13 cellular contexts compared by ENCODE assay signal in the genomic region with DNA sequence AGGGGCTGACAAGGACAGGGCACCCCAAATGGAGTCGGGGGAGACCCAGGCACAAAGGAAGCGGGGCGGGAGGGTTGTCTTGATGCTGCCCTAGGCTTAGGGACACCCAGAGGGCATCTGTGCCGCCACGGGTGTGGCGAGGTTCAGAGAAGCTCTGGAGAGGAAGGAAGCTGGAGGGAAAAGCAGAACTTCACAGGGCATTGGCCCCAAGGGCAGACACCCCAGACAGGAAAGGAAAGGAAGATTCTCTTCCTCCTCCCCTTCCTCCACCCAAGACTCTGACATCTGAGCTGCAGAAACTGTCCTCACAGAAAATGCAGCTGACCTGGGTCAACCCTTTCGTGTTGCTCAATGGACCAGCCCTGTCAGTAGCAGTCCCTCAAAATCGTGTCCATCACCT. TPM values are rescaled to one million over a fixed set of nuclear protein-coding genes. Genes with fewer than 3 reads are reported as not detected.
DNase-seq lines count a peak whose midpoint lies in the region; ATAC-seq and TF ChIP-seq lines count a peak whose summit lies in the region.
"Had no signal": no experiment of that assay in that cellular context is flagged by ENCODE, and none has a peak within 500 bp of the region (broad histone marks: within the 10 kb centered on the region; RNA-seq: fewer than 3 reads in every experiment).

No MANE protein-coding gene starts in this region.

- peak overlapping the region in 4 of 8 donors; percentile 32 to 78 (median 53) for H3K4me3 Mint-ChIP-seq in CD4-positive, alpha-beta memory T cell
- no peak overlapping the region for H3K4me3 Mint-ChIP-seq in dendritic cell treated with granulocyte-macrophage colony-stimulating factor and Interleukin-4, amounts not matched to agents 40 ng/mL and 50 ng/mL, for 4 days
- H3K4me3 Mint-ChIP-seq in WTC11, result no peak overlapping the region

- no peak overlapping the region for H3K9ac ChIP-seq in neuronal stem cell (ENCODE audit: low read depth, low read length, poor library complexity)
- H3K9ac ChIP-seq: parathyroid adenoma had no signal

- H3K4me1 ChIP-seq in CD4-positive, alpha-beta memory T cell (ENCODE audit: insufficient read depth, low read length), result peaks cover 60% of the 10 kb centered on the region
- H3K4me1 ChIP-seq in neuronal stem cell (ENCODE audit: control insufficient read depth in 2 of 2, insufficient read depth in 1 of 2, low read depth in 1 of 2, low read length in 2 of 2), result peaks cover 15 to 28% of the 10 kb centered on the region in 2 donors

- ATAC-seq in WTC11 (no peak), GM18519 (IDR thresholded peaks at IDR 0.05; ENCODE audit: low FRiP score, unreplicated experiment) (no peak)

- peaks cover 3 to 5% of the 10 kb centered on the region in 2 donors for H3K36me3 Mint-ChIP-seq in CD4-positive, alpha-beta memory T cell
- H3K36me3 Mint-ChIP-seq in dendritic cell treated with granulocyte-macrophage colony-stimulating factor and Interleukin-4, amounts not matched to agents 40 ng/mL and 50 ng/mL, for 4 days (ENCODE audit: low read depth), result peaks cover 49% of the 10 kb centered on the region
- H3K36me3 Mint-ChIP-seq in WTC11, result no peaks in the 10 kb centered on the region

- peak overlapping the region; percentile 49 for H2AK5ac ChIP-seq in neuronal stem cell (ENCODE audit: low read depth, low read length)

- peak overlapping the region; percentile 61 for H3K27ac ChIP-seq in CD4-positive, alpha-beta memory T cell (ENCODE audit: low read depth, low read length)
- no peak overlapping the region for H3K27ac ChIP-seq in neuronal stem cell (replicated peaks; ENCODE audit: low read length)
- H3K27ac ChIP-seq: parathyroid adenoma had no signal

- CTCF ChIA-PET in CD4-positive, alpha-beta memory T cell (lab: Charles Lee; ENCODE audit: partially characterized antibody), result interaction anchor here (0.9 to 5.5 kb wide), 4 partner anchors 11 to 60 kb away, joined by 3 to 33 read pairs (median 8); partner anchors contain the start of gene DNMT3A
- CTCF ChIA-PET in WTC11 (lab: Charles Lee), result interaction anchor here (0.6 to 6.6 kb wide), 6 partner anchors 11 to 187 kb away, joined by 3 to 53 read pairs (median 3); no protein-coding TSS in a partner anchor

- no peak overlapping the region for H3K14ac ChIP-seq in neuronal stem cell (ENCODE audit: low read length)

- peak overlapping the region; percentile 64 to 93 (median 81) for H3K27ac Mint-ChIP-seq in CD4-positive, alpha-beta memory T cell
- peak overlapping the region; percentile 82 for H3K27ac Mint-ChIP-seq in dendritic cell treated with granulocyte-macrophage colony-stimulating factor and Interleukin-4, amounts not matched to agents 40 ng/mL and 50 ng/mL, for 4 days
- no peak overlapping the region for H3K27ac Mint-ChIP-seq in WTC11

- intact Hi-C loops in CD4-positive, alpha-beta memory T cell (cut with micrococcal nuclease), result no loop called here
- intact Hi-C loops in dendritic cell treated with granulocyte-macrophage colony-stimulating factor and Interleukin-4, amounts not matched to agents 40 ng/mL and 50 ng/mL, for 4 days (cut with micrococcal nuclease), result loop anchor here (10.0 kb wide), 1 partner anchor 249 kb away; no protein-coding TSS in a partner anchor

- no peaks in the 10 kb centered on the region for H3K27me3 ChIP-seq in CD4-positive, alpha-beta memory T cell (ENCODE audit: insufficient read depth, low read length)
- H3K27me3 ChIP-seq in neuronal stem cell (ENCODE audit: control insufficient read depth in 3 of 3, insufficient read depth in 3 of 3, low read depth in 1 of 3, low read length in 3 of 3), result no peaks in the 10 kb centered on the region
- H3K27me3 ChIP-seq: breast epithelium had no signal

- H3K4me2 ChIP-seq in neuronal stem cell (ENCODE audit: insufficient read depth, low read length, poor library complexity, severe bottlenecking), result no peak overlapping the region

- no peaks in the 10 kb centered on the region for H3K9me3 ChIP-seq in CD4-positive, alpha-beta memory T cell (ENCODE audit: control insufficient read depth in 1 of 2, low read length in 2 of 2)
- H3K9me3 ChIP-seq in neuronal stem cell (replicated peaks in 1 of 2; ENCODE audit: control insufficient read depth in 2 of 2, insufficient read depth in 1 of 2, low read depth in 1 of 2, low read length in 2 of 2), result no peaks in the 10 kb centered on the region
- H3K9me3 ChIP-seq: breast epithelium had no signal

- H4K91ac ChIP-seq in neuronal stem cell (ENCODE audit: low read depth, low read length, poor library complexity), result no peak overlapping the region

- no peak overlapping the region for H3K4ac ChIP-seq in neuronal stem cell (ENCODE audit: low read length)

- no peaks in the 10 kb centered on the region for H3K9me3 Mint-ChIP-seq in CD4-positive, alpha-beta memory T cell
- H3K9me3 Mint-ChIP-seq in dendritic cell treated with granulocyte-macrophage colony-stimulating factor and Interleukin-4, amounts not matched to agents 40 ng/mL and 50 ng/mL, for 4 days, result no peaks in the 10 kb centered on the region
- H3K9me3 Mint-ChIP-seq in WTC11, result peaks cover under 1% of the 10 kb centered on the region; the same call in 1 of the 2 replicates

- H3K4me3 ChIP-seq in CD4-positive, alpha-beta memory T cell (ENCODE audit: low read length in 2 of 2), result no peak overlapping the region
- H3K4me3 ChIP-seq in neuronal stem cell (ENCODE audit: low read length in 2 of 2), result no peak overlapping the region
- H3K4me3 ChIP-seq: breast epithelium had no signal

- H2BK5ac ChIP-seq in neuronal stem cell (ENCODE audit: low read length), result no peak overlapping the region

- peak overlapping the region; percentile 17 for H2BK15ac ChIP-seq in neuronal stem cell (ENCODE audit: low read length)

- H3K18ac ChIP-seq in neuronal stem cell (ENCODE audit: low read length), result no peak overlapping the region

- no peaks in the 10 kb centered on the region for H3K27me3 Mint-ChIP-seq in CD4-positive, alpha-beta memory T cell
- H3K27me3 Mint-ChIP-seq in dendritic cell treated with granulocyte-macrophage colony-stimulating factor and Interleukin-4, amounts not matched to agents 40 ng/mL and 50 ng/mL, for 4 days, result peaks cover 1% of the 10 kb centered on the region
- H3K27me3 Mint-ChIP-seq in WTC11 (ENCODE audit: low read depth), result no peaks in the 10 kb centered on the region

- no peak overlapping the region for H4K8ac ChIP-seq in neuronal stem cell (ENCODE audit: low read depth, low read length)

- H2BK120ac ChIP-seq in neuronal stem cell (ENCODE audit: low read depth, low read length), result no peak overlapping the region

- POLR2A ChIA-PET in CD4-positive, alpha-beta memory T cell (lab: Charles Lee; ENCODE audit: partially characterized antibody), result interaction anchor here (1.1 to 5.5 kb wide), 6 partner anchors 13 to 46 kb away, joined by 4 to 39 read pairs (median 30); no protein-coding TSS in a partner anchor
- POLR2A ChIA-PET in WTC11 (lab: Charles Lee), result interaction anchor here (1.9 kb wide), 1 partner anchor 20 kb away, joined by 7 read pairs; no protein-coding TSS in a partner anchor

- H2AFZ ChIP-seq in neuronal stem cell (ENCODE audit: low read length), result no peak overlapping the region
- H2AFZ ChIP-seq: parathyroid adenoma had no signal

- peaks cover 14% of the 10 kb centered on the region for H3K36me3 ChIP-seq in CD4-positive, alpha-beta memory T cell (ENCODE audit: insufficient read depth, low read length)
- no peaks in the 10 kb centered on the region for H3K36me3 ChIP-seq in neuronal stem cell (replicated peaks in 1 of 2; ENCODE audit: control insufficient read depth in 2 of 2, insufficient read depth in 2 of 2, low read length in 2 of 2)
- H3K36me3 ChIP-seq: breast epithelium had no signal

- DNase-seq in CD4-positive, alpha-beta memory T cell, result no peak
- peak; percentile 82 for DNase-seq in NOMO-1 treated with dmso at 0.1 percent for 144 hours (lab: John Stamatoyannopoulos, UW; ENCODE audit: unreplicated experiment)
- no peak for DNase-seq in neuronal stem cell (ENCODE audit: low spot score)
- DNase-seq in COLO668 (lab: John Stamatoyannopoulos, UW; ENCODE audit: unreplicated experiment), result no peak
- no peak for DNase-seq in NCI-H146 treated with DMSO at 0.1 percent for 48 hours (lab: John Stamatoyannopoulos, UW; ENCODE audit: unreplicated experiment)
- no peak for DNase-seq in WTC11 (ENCODE audit: low spot score)
- DNase-seq: IMR-90, kidney glomerular epithelial cell, SHP77 treated with DMSO at 0.1 percent for 48 hours had no signal

- H3K4me1 Mint-ChIP-seq in CD4-positive, alpha-beta memory T cell, result peaks cover 30 to 78% (median 44%) of the 10 kb centered on the region in 4 donors
- peaks cover 60% of the 10 kb centered on the region for H3K4me1 Mint-ChIP-seq in dendritic cell treated with granulocyte-macrophage colony-stimulating factor and Interleukin-4, amounts not matched to agents 40 ng/mL and 50 ng/mL, for 4 days (ENCODE audit: low read depth)
- peaks cover 44% of the 10 kb centered on the region for H3K4me1 Mint-ChIP-seq in WTC11

- TF ChIP-seq CTCF in WTC11 (IDR thresholded peaks at IDR 0.05), result no peak

- no CpG with 5 or more reads among the region's 8 CpGs for WGBS in neuronal stem cell (ENCODE audit: extremely low coverage in 2 of 2, insufficient read length in 2 of 2, insufficient replicate concordance in 1 of 2), 2 donors

- peaks cover 2% of the 10 kb centered on the region for H3K79me1 ChIP-seq in neuronal stem cell (ENCODE audit: low read depth, low read length)

- H3K23ac ChIP-seq in neuronal stem cell (ENCODE audit: low read depth, low read length, poor library complexity), result no peak overlapping the region

- H2BK12ac ChIP-seq in neuronal stem cell (ENCODE audit: low read length), result no peak overlapping the region

TF ChIP-seq in WTC11, 78 proteins besides CTCF, POLR2A, EP300 and RAD21:
- TF ChIP-seq, protein P1, sequence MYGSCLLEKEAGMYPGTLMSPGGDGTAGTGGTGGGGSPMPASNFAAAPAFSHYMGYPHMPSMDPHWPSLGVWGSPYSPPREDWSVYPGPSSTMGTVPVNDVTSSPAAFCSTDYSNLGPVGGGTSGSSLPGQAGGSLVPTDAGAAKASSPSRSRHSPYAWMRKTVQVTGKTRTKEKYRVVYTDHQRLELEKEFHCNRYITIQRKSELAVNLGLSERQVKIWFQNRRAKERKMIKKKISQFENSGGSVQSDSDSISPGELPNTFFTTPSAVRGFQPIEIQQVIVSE (CRISPR knock-in tag; IDR thresholded peaks at IDR 0.05; ENCODE audit: borderline replicate concordance), result no peak
- TF ChIP-seq CBFB (CRISPR knock-in tag; IDR thresholded peaks at IDR 0.05; ENCODE audit: low read depth), result no peak
- TF ChIP-seq HMGA2 (CRISPR knock-in tag; IDR thresholded peaks at IDR 0.05), result no peak
- no peak for TF ChIP-seq FOXP1 (CRISPR knock-in tag; IDR thresholded peaks at IDR 0.05; ENCODE audit: borderline replicate concordance)
- no peak for TF ChIP-seq GABPB1 (CRISPR knock-in tag; IDR thresholded peaks at IDR 0.05)
- TF ChIP-seq PRRX2 (CRISPR knock-in tag; IDR thresholded peaks at IDR 0.05), result no peak
- no peak for TF ChIP-seq NR3C1 (CRISPR knock-in tag; conservative IDR thresholded peaks at IDR 0.05; ENCODE audit: low read depth)
- no peak for TF ChIP-seq EMX1 (CRISPR knock-in tag; IDR thresholded peaks at IDR 0.05)

RNA-seq across cellular contexts. Expression of gene DNMT3A, which starts 25.6 kb away (rescaled TPM):
- total RNA-seq in CD4-positive, alpha-beta memory T cell, result 10 to 100 TPM; 62.2 to 71.6 TPM
- 10 to 100 TPM in 1 of 2 donors, 1 to 10 TPM in 1; 7.5 to 14.6 TPM for polyA plus RNA-seq in CD4-positive, alpha-beta memory T cell
- 47.2 TPM for polyA plus RNA-seq in neuronal stem cell (2013, experiment 1 of 2)
- 47.4 TPM for polyA plus RNA-seq in neuronal stem cell (2013, experiment 2 of 2)
- total RNA-seq in WTC11 (2021), result 154 to 162 TPM (median 154 TPM) in 3 replicates
